In genomic region chr9:137199411-137200121, GRCh38 we compare ENCODE assay signal across 1 cellular context.
TF ChIP-seq lines count a peak whose summit lies in the region.

No MANE protein-coding gene starts in this region.

TF ChIP-seq in endothelial cell of umbilical vein, 7 proteins besides CTCF, POLR2A, EP300 and RAD21:
- TF ChIP-seq FOS (IDR thresholded peaks at IDR 0.05; ENCODE audit: borderline replicate concordance, insufficient read depth, low read length): no peak
- TF ChIP-seq MAX (IDR thresholded peaks at IDR 0.05; ENCODE audit: insufficient read depth, insufficient read length): no peak
